16 cellular contexts compared by ENCODE assay signal in genomic region chr12:122850048-122850445, GRCh38. TPM values are rescaled to one million over a fixed set of nuclear protein-coding genes. Genes with fewer than 3 reads are reported as not detected.
DNase-seq lines count a peak whose midpoint lies in the region; ATAC-seq and TF ChIP-seq lines count a peak whose summit lies in the region.
"Had no signal": no experiment of that assay in that cellular context is flagged by ENCODE, and none has a peak within 500 bp of the region (broad histone marks: within the 10 kb centered on the region; RNA-seq: fewer than 3 reads in every experiment).

No MANE protein-coding gene starts in this region.

- 97% methylated on average over 6 of the region's 14 CpGs for WGBS in suprapubic skin

- no peaks in the 10 kb centered on the region for H3K27me3 Mint-ChIP-seq in WTC11 (ENCODE audit: low read depth)
- H3K27me3 Mint-ChIP-seq in glutamatergic neuron (ENCODE audit: unreplicated experiment): peaks cover 2% of the 10 kb centered on the region

- H3K36me3 Mint-ChIP-seq in WTC11 (no peaks in the 10 kb centered on the region), glutamatergic neuron (ENCODE audit: unreplicated experiment) (no peaks in the 10 kb centered on the region)

- H3K4me3 ChIP-seq in suprapubic skin (no peak overlapping the region), upper lobe of right lung (no peak overlapping the region)

- no peak for TF ChIP-seq EP300 in suprapubic skin (IDR thresholded peaks at IDR 0.05)

- H3K27ac ChIP-seq in suprapubic skin (peak overlapping the region; percentile 9), upper lobe of right lung (no peak overlapping the region)
- H3K27ac ChIP-seq: C4-2B, KMS-11 had no signal

- H3K4me3 Mint-ChIP-seq in WTC11 (no peak overlapping the region), glutamatergic neuron (ENCODE audit: unreplicated experiment) (no peak overlapping the region)

- TF ChIP-seq POLR2A in suprapubic skin (IDR thresholded peaks at IDR 0.05): no peak

- H3K4me1 Mint-ChIP-seq in WTC11 (peaks cover 4% of the 10 kb centered on the region; the same call in 1 of the 2 replicates), glutamatergic neuron (ENCODE audit: low read depth, unreplicated experiment) (peaks cover 2% of the 10 kb centered on the region)

- H3K27ac Mint-ChIP-seq in WTC11 (0 out of 2 replicates have a peak overlapping the region, but pooled peaks have one; percentile 23), glutamatergic neuron (ENCODE audit: unreplicated experiment) (no peak overlapping the region)

- ATAC-seq in WTC11: no peak
- ATAC-seq in HG03196 (IDR thresholded peaks at IDR 0.05; ENCODE audit: unreplicated experiment): no peak
- ATAC-seq in upper lobe of right lung: no peak
- no peak for ATAC-seq in HG03045 (IDR thresholded peaks at IDR 0.05; ENCODE audit: unreplicated experiment)
- ATAC-seq: HepG2 had no signal

- H3K9me3 ChIP-seq in suprapubic skin (no peaks in the 10 kb centered on the region), upper lobe of right lung (no peaks in the 10 kb centered on the region)

- intact Hi-C loops in upper lobe of right lung (cut with DNase I): no loop called here

- CTCF ChIA-PET in WTC11 (lab: Charles Lee): interaction anchor here (0.6 kb wide), 1 partner anchor 57 kb away, joined by 3 read pairs; no protein-coding TSS in a partner anchor

- H3K27me3 ChIP-seq in suprapubic skin: no peaks in the 10 kb centered on the region
- no peaks in the 10 kb centered on the region for H3K27me3 ChIP-seq in upper lobe of right lung

- DNase-seq in 8988T (peak; percentile 24), WTC11 (ENCODE audit: low spot score) (no peak), glutamatergic neuron (peak; percentile 19), suprapubic skin (ENCODE audit: low spot score in 2 of 2) (no peak), upper lobe of right lung (no peak)
- DNase-seq: COR-L47, DMS153, NCI-H1436, NCI-H2081, NCI-H2227 treated with DMSO at 0.1 percent for 48 hours, NCI-H524 treated with DMSO at 0.1 percent for 48 hours had no signal

- peaks cover 48% of the 10 kb centered on the region for H3K4me1 ChIP-seq in suprapubic skin
- H3K4me1 ChIP-seq in upper lobe of right lung: peaks cover 5% of the 10 kb centered on the region

- H3K36me3 ChIP-seq in suprapubic skin: peaks cover 18% of the 10 kb centered on the region
- peaks cover 2% of the 10 kb centered on the region for H3K36me3 ChIP-seq in upper lobe of right lung

- H3K9me3 Mint-ChIP-seq in WTC11: no peaks in the 10 kb centered on the region
- peaks cover 3% of the 10 kb centered on the region for H3K9me3 Mint-ChIP-seq in glutamatergic neuron (ENCODE audit: unreplicated experiment)

- POLR2A ChIA-PET in WTC11 (lab: Charles Lee): no interaction called here

- TF ChIP-seq CTCF in WTC11 (IDR thresholded peaks at IDR 0.05): no peak
- TF ChIP-seq CTCF in glutamatergic neuron (IDR thresholded peaks at IDR 0.05; ENCODE audit: partially characterized antibody, unreplicated experiment): no peak
- TF ChIP-seq CTCF in suprapubic skin (IDR thresholded peaks at IDR 0.05): no peak
- no peak for TF ChIP-seq CTCF in upper lobe of right lung (IDR thresholded peaks at IDR 0.05)

TF ChIP-seq in WTC11, 78 proteins besides CTCF, POLR2A, EP300 and RAD21:
- TF ChIP-seq CDX4 (CRISPR knock-in tag; IDR thresholded peaks at IDR 0.05; ENCODE audit: borderline replicate concordance) (no peak), TCF7 (CRISPR knock-in tag; IDR thresholded peaks at IDR 0.05; ENCODE audit: low read depth) (no peak), GRHL2 (CRISPR knock-in tag; IDR thresholded peaks at IDR 0.05; ENCODE audit: insufficient replicate concordance, severe bottlenecking) (no peak), MXD4 (CRISPR knock-in tag; IDR thresholded peaks at IDR 0.05; ENCODE audit: borderline replicate concordance) (no peak), ZNF121 (CRISPR knock-in tag; IDR thresholded peaks at IDR 0.05) (no peak), NFYB (CRISPR knock-in tag; conservative IDR thresholded peaks at IDR 0.05; ENCODE audit: low read depth) (no peak)
TF ChIP-seq in WTC11: peak in this region for 0.

RNA-seq across cellular contexts. Expression of gene HIP1R, which starts 14.8 kb away (rescaled TPM):
- 22.8 to 45.2 TPM (median 26.8 TPM) in 3 replicates for total RNA-seq in WTC11 (2021)
- total RNA-seq in glutamatergic neuron (ENCODE audit: unreplicated experiment): 19.3 TPM
- total RNA-seq in suprapubic skin: 100 to 1,000 TPM; 162 to 289 (median 200) TPM
- total RNA-seq in upper lobe of right lung: 33.0 TPM

RNA-seq across cellular contexts. Expression of gene VPS37B, which starts 45.9 kb away (rescaled TPM):
- total RNA-seq in WTC11 (2021): 10.4 to 18.1 TPM (median 11.4 TPM) in 3 replicates
- 19.7 TPM for total RNA-seq in glutamatergic neuron (ENCODE audit: unreplicated experiment)
- 10 to 100 TPM; 42.0 to 67.1 (median 63.0) TPM for total RNA-seq in suprapubic skin
- 36.3 TPM for total RNA-seq in upper lobe of right lung

Comparison
In these comparisons a context has a peak if more than half of its experiments do, and no peak if none do; other contexts are left out.
1. DNase-seq: peak in 8988T (single experiment) and glutamatergic neuron (single experiment); none in WTC11 (single experiment), suprapubic skin (0 of 2) and upper lobe of right lung (single experiment).